8 cellular contexts compared by ENCODE assay signal in the genomic region with DNA sequence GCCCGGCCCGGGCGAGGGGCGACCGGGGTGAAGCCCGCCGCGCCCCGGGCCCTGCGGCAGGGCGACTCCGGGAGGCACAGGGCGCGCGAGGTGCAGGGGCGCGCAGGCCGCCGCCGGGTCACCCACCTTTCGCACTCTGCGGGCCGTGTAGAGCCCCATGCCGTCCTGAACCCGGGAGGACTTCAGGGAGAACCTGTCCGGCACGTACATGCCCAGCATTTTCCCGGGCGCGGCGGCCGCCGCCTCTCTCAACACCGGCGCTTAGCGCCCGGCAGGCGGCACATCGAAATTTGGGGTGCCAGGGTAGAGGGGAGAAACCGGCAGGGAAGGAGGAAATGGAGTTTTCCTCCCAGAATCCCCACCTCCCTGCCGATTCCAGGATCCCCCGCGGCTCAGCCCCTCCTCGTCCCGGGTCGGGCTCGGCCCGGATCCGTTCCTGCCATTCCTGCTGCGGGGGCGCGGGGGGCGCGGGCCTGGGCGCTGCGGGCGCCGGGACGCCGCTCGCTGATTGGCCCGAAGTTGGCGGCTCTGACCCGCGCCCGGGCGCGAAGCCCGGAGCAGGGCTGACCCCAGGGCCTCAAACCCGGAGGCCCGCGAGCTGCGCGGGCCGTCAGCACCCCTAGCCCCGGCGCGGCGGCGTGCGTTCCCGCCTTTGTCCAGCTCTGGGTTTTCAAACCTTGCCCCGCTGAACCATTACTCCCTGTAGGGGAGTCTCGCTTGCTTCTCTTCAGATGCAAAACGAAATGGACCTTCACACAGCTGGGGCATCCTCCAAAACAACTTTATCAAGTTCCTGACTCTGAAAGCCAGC. TPM values are rescaled to one million over a fixed set of nuclear protein-coding genes. Genes with fewer than 3 reads are reported as not detected.
DNase-seq lines count a peak whose midpoint lies in the region; ATAC-seq, FAIRE-seq and TF ChIP-seq lines count a peak whose summit lies in the region.

A gene (minus strand): TSS at position 337 of the 811 bp plus-strand sequence. CDS start 118 bp downstream, at position 219.

- no peak for TF ChIP-seq POLR2A in HepG2 (IDR thresholded peaks at IDR 0.05; ENCODE audit: insufficient read depth in 1 of 2, low read depth in 2 of 2, low read length in 2 of 2)

- H3K27ac Mint-ChIP-seq in CD14-positive monocyte: no peak within 1 kb of the TSS

- TF ChIP-seq CTCF in CD14-positive monocyte (IDR thresholded peaks at IDR 0.05) (no peak), HepG2 (CRISPR knock-in tag; IDR thresholded peaks at IDR 0.05) (no peak)

- no peaks in the 10 kb centered on the region for H3K36me3 ChIP-seq in HepG2 (replicated peaks in 1 of 2; ENCODE audit: control insufficient read depth in 1 of 2, insufficient read depth in 2 of 2, low read length in 2 of 2)

- no peak for FAIRE-seq in HepG2 (lab: Jason Lieb, UNC)

- H4K20me1 ChIP-seq in HepG2 (ENCODE audit: insufficient read depth, low read length): no peaks in the 10 kb centered on the region

- in situ Hi-C loops in HepG2 (cut with HindIII; ENCODE audit: extremely low pct_ligation_motif_present, low pct_unique_long_range_greater_than_20kb): no loop called here

- H3K36me3 Mint-ChIP-seq in CD14-positive monocyte: no peaks in the 10 kb centered on the region

- H2AFZ ChIP-seq in HepG2 (ENCODE audit: low read length): no peak within 1 kb of the TSS

- peaks cover 0 to 12% (median 1%) of the 10 kb centered on the region in 7 donors for H3K9me3 Mint-ChIP-seq in CD14-positive monocyte

- H3K4me1 Mint-ChIP-seq in CD14-positive monocyte: peaks cover 15% of the 10 kb centered on the region

- CTCF ChIA-PET in HepG2 (lab: Yijun Ruan, JAX; ENCODE audit: low intra/inter-chr PET ratio, low total read pairs): no interaction called here

- no peak for TF ChIP-seq RAD21 in HepG2 (CRISPR knock-in tag; IDR thresholded peaks at IDR 0.05)

- POLR2A ChIA-PET in HepG2 (lab: Yijun Ruan, JAX): no interaction called here

- peak within 1 kb of the TSS in 1 of 3 experiments; percentile 16; a peak in 1 of 6 replicates for H3K4me3 ChIP-seq in HepG2 (replicated peaks in 1 of 3; ENCODE audit: insufficient read depth in 1 of 3, low read depth in 2 of 3, low read length in 3 of 3)

- no peak for TF ChIP-seq EP300 in HepG2 (IDR thresholded peaks at IDR 0.05; ENCODE audit: low read depth in 2 of 2, low read length in 2 of 2)
- TF ChIP-seq EP300 in HepG2 (CRISPR knock-in tag; IDR thresholded peaks at IDR 0.05; ENCODE audit: borderline replicate concordance): no peak

- no peaks in the 10 kb centered on the region for H3K9me3 ChIP-seq in HepG2 (ENCODE audit: low read length)

- WGBS in HepG2 (ENCODE audit: low lambda C conversion rate): 0% methylated on average over 2 of the region's 85 CpGs

- H3K4me2 ChIP-seq in HepG2 (ENCODE audit: low read depth, low read length): no peak within 1 kb of the TSS

- no peaks in the 10 kb centered on the region for H3K79me2 ChIP-seq in HepG2 (ENCODE audit: insufficient read depth, low read length)

- intact Hi-C loops in CD14-positive monocyte (cut with micrococcal nuclease): no loop called here
- intact Hi-C loops in HepG2 (cut with micrococcal nuclease; ENCODE audit: unreplicated experiment): no loop called here

- H3K9ac ChIP-seq in HepG2 (ENCODE audit: insufficient read depth, low read depth, low read length): no peak within 1 kb of the TSS

- H3K27me3 ChIP-seq in HepG2 (ENCODE audit: control insufficient read depth in 1 of 2, insufficient read depth in 2 of 2, low read length in 2 of 2): peaks cover 2 to 22% of the 10 kb centered on the region in 2 experiments; a peak in 4 of 5 replicates

- no peak within 1 kb of the TSS for H3K27ac ChIP-seq in HepG2 (ENCODE audit: extremely low read length, insufficient read depth, low read length)

- peaks cover 29 to 56% (median 49%) of the 10 kb centered on the region in 3 donors for H3K27me3 Mint-ChIP-seq in CD14-positive monocyte (ENCODE audit: low read depth in 3 of 3)

- peak within 1 kb of the TSS; percentile 94 to 98 for H3K4me3 Mint-ChIP-seq in CD14-positive monocyte

- DNase-seq in CD14-positive monocyte (ENCODE audit: low spot score) (no peak), HS-27A (ENCODE audit: low read depth) (peak; percentile 9), HepG2 (ENCODE audit: low spot score) (no peak), GM19238 (ENCODE audit: insufficient read length, low spot score) (no peak)
- peak; percentile 11 for DNase-seq in activated CD4-positive, alpha-beta T cell treated with anti-CD3 and anti-CD28 coated beads, Interleukin-2, amount 50 U/mL, for 1 hour
- DNase-seq in effector CD8-positive, alpha-beta T cell (lab: John Stamatoyannopoulos, UW): peak; percentile 6
- DNase-seq in stimulated activated CD4-positive, alpha-beta T cell treated with anti-CD3 and anti-CD28 coated beads, Interleukin-1b, Interleukin-23, amount 100 ng/mL, for 48 hours: peak; percentile 13

- no TSS peak for BruUV-seq in HepG2 (replicated peaks; lab: Mats Ljungman, UMichigan)

- ATAC-seq in HepG2 (peak; percentile 61), GM21360 (IDR thresholded peaks at IDR 0.05; ENCODE audit: unreplicated experiment) (no peak)

- H3K4me1 ChIP-seq in HepG2 (ENCODE audit: insufficient read depth, low read length): no peaks in the 10 kb centered on the region

RNA-seq across cellular contexts. Expression of the gene that starts here (rescaled TPM):
- under 1 TPM; 0.12 to 0.17 TPM for polyA plus RNA-seq in CD14-positive monocyte
- not detected in 2 replicates for total RNA-seq in HepG2 (2016; rRNA removed; fragmentation: Illumina TruSeq; extraction: Trizol)
- not detected in 2 replicates for total RNA-seq in HepG2 (2016; cell fraction: cytosol; rRNA removed; fragmentation: Illumina TruSeq; extraction: Trizol; ENCODE audit: low read depth)
- total RNA-seq in HepG2 (2016; cell fraction: insoluble cytoplasmic fraction; rRNA removed; fragmentation: Illumina TruSeq; extraction: Trizol): not detected in 2 replicates
- not detected in 2 replicates for total RNA-seq in HepG2 (2016; cell fraction: membrane; rRNA removed; fragmentation: Illumina TruSeq; extraction: Trizol)
- not detected in 2 replicates for total RNA-seq in HepG2 (2016; cell fraction: nucleus; rRNA removed; fragmentation: Illumina TruSeq; extraction: Trizol)
- polyA plus RNA-seq in HepG2 (2011; rRNA removed): not detected in 2 replicates
- polyA plus RNA-seq in HepG2 (2011; cell fraction: cytosol; rRNA removed): not detected in 2 replicates
- polyA plus RNA-seq in HepG2 (2011; cell fraction: nucleus; rRNA removed): not detected in 2 replicates
- not detected in 2 replicates for polyA plus RNA-seq in HepG2 (2012)
- not detected in 2 replicates for polyA plus RNA-seq in HepG2 (2016; cell fraction: cytosol; fragmentation: Illumina TruSeq; extraction: Trizol; ENCODE audit: low read depth)
- polyA plus RNA-seq in HepG2 (2016; cell fraction: insoluble cytoplasmic fraction; fragmentation: Illumina TruSeq; extraction: Trizol; ENCODE audit: low read depth): not detected in 2 replicates
- polyA plus RNA-seq in HepG2 (2016; cell fraction: membrane; fragmentation: Illumina TruSeq; extraction: Trizol; ENCODE audit: low read depth): not detected in 2 replicates
- not detected in 2 replicates for polyA plus RNA-seq in HepG2 (2016; cell fraction: nucleus; fragmentation: Illumina TruSeq; extraction: Trizol; ENCODE audit: insufficient read depth, low read depth)
- polyA minus RNA-seq in HepG2 (2011; rRNA and poly(A)+ RNA removed; ENCODE audit: low replicate concordance): 5.1 TPM in 1 of 2 replicates, not detected in the other
- polyA minus RNA-seq in HepG2 (2011; cell fraction: cytosol; rRNA and poly(A)+ RNA removed): not detected in 2 replicates
- not detected in 2 replicates for polyA minus RNA-seq in HepG2 (2011; cell fraction: nucleus; rRNA and poly(A)+ RNA removed)

Comparison
In these comparisons a context has a peak if more than half of its experiments do, and no peak if none do; other contexts are left out.
1. DNase-seq: peak in HS-27A (single experiment), activated CD4-positive, alpha-beta T cell treated with anti-CD3 and anti-CD28 coated beads, Interleukin-2, amount 50 U/mL, for 1 hour (single experiment), effector CD8-positive, alpha-beta T cell (single experiment) and stimulated activated CD4-positive, alpha-beta T cell treated with anti-CD3 and anti-CD28 coated beads, Interleukin-1b, Interleukin-23, amount 100 ng/mL, for 48 hours (single experiment); none in CD14-positive monocyte (single experiment), HepG2 (single experiment) and GM19238 (single experiment).